In the genomic region with DNA sequence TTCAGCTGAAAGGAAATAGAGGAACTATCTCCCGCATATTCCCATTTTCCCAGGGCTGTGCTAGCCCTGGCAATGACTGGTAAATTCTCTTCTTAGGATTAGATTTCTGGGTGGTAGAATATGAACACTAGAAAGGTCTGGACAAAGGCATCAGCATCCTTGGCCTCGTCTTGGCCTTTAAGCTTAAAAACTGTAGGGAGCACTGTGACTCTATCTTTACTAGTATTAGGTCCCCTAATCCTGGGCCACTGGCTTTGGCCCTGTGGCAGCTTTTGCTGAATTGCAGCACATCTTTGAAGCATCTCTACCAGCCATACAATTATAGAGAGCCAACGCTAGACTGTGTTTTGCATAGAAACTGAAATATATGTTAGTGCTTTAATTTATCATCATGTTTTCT, we compare ENCODE assay signal across 1 cellular context.
TF ChIP-seq lines count a peak whose summit lies in the region.

No MANE protein-coding gene starts in this region.

TF ChIP-seq in K562, 482 proteins besides CTCF, POLR2A, EP300 and RAD21 (continued from another document):
- TF ChIP-seq NFRKB (IDR thresholded peaks at IDR 0.05; ENCODE audit: low read depth) (no peak), ZNF75A (CRISPR knock-in tag; IDR thresholded peaks at IDR 0.05) (no peak), HBP1 (CRISPR knock-in tag; IDR thresholded peaks at IDR 0.05) (no peak), SRSF7 (optimal IDR thresholded peaks at IDR 0.05; ENCODE audit: low read depth, low read length) (no peak), U2AF1 (optimal IDR thresholded peaks at IDR 0.05; ENCODE audit: low read depth, low read length) (no peak), ZBTB1 (CRISPR knock-in tag; IDR thresholded peaks at IDR 0.05; ENCODE audit: borderline replicate concordance, low read depth) (no peak), ZNF274 (IDR thresholded peaks at IDR 0.05; ENCODE audit: borderline replicate concordance, low read depth, low read length) (no peak), ESRRA (IDR thresholded peaks at IDR 0.05; ENCODE audit: borderline replicate concordance, low read depth) (no peak), PML (IDR thresholded peaks at IDR 0.05; ENCODE audit: low read length) (no peak)
- TF ChIP-seq, protein P1, sequence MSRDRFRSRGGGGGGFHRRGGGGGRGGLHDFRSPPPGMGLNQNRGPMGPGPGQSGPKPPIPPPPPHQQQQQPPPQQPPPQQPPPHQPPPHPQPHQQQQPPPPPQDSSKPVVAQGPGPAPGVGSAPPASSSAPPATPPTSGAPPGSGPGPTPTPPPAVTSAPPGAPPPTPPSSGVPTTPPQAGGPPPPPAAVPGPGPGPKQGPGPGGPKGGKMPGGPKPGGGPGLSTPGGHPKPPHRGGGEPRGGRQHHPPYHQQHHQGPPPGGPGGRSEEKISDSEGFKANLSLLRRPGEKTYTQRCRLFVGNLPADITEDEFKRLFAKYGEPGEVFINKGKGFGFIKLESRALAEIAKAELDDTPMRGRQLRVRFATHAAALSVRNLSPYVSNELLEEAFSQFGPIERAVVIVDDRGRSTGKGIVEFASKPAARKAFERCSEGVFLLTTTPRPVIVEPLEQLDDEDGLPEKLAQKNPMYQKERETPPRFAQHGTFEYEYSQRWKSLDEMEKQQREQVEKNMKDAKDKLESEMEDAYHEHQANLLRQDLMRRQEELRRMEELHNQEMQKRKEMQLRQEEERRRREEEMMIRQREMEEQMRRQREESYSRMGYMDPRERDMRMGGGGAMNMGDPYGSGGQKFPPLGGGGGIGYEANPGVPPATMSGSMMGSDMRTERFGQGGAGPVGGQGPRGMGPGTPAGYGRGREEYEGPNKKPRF (IDR thresholded peaks at IDR 0.05; ENCODE audit: low read depth, low read length) = no peak
- TF ChIP-seq, protein P2, sequence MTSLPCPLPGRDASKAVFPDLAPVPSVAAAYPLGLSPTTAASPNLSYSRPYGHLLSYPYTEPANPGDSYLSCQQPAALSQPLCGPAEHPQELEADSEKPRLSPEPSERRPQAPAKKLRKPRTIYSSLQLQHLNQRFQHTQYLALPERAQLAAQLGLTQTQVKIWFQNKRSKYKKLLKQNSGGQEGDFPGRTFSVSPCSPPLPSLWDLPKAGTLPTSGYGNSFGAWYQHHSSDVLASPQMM (CRISPR knock-in tag; IDR thresholded peaks at IDR 0.05) = no peak
